In the genomic region with DNA sequence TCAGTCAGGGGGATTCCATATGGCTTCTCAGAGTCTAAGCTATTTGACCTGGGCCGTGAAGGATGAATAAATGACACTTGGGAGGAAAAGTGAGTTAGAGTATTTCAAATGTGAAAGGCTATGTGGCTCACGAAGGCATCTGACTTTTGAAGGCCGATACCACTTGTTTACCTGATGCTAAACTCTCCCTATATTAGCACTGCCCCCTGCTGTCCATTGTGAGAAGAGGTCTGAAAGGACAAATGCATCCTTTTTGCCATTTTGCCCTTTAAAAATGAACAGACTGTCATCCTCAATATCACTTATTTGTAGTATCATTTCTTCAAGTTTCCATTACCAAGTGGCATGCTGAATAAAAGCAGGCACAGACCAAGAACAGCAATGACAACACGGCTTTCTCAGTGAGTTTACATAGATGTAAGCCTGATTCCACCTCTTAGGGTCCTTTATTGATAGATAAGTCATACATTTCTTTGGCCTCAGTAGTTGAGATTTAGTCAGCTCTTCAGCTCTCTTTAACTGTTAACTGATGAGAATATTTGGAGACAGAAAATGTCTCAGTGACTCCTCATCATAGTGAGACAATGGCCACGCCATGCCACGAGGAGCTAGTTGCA, we compare ENCODE assay signal across 8 cellular contexts. TPM values are rescaled to one million over a fixed set of nuclear protein-coding genes. Genes with fewer than 3 reads are reported as not detected.
DNase-seq lines count a peak whose midpoint lies in the region; ATAC-seq, FAIRE-seq and TF ChIP-seq lines count a peak whose summit lies in the region.

No MANE protein-coding gene starts in this region.

- intact Hi-C loops in endothelial cell of umbilical vein (cut with micrococcal nuclease) = loop anchor here (1.0 to 2.0 kb wide), 10 partner anchors 71 to 659 kb away; a partner anchor contains a TSS

- peak overlapping the region; percentile 91 for H2AFZ ChIP-seq in endothelial cell of umbilical vein (ENCODE audit: low read depth, low read length)

- peaks cover 40% of the 10 kb centered on the region for H3K4me1 Mint-ChIP-seq in nephron

- TF ChIP-seq CTCF in endothelial cell of umbilical vein (IDR thresholded peaks at IDR 0.05; ENCODE audit: extremely low read depth in 1 of 2, insufficient read depth in 1 of 2, low read depth in 1 of 2, low read length in 2 of 2) (peak; percentile 72 to 80), nephron (IDR thresholded peaks at IDR 0.05; ENCODE audit: unreplicated experiment in 3 of 3) (peak; percentile 62 to 73 (median 66)), tibial nerve (IDR thresholded peaks at IDR 0.05) (peak; percentile 66 to 82 (median 72))

- H3K27me3 ChIP-seq in endothelial cell of umbilical vein (ENCODE audit: control insufficient read depth in 2 of 2, insufficient read depth in 2 of 2, low read length in 2 of 2) (no peaks in the 10 kb centered on the region), tibial nerve (no peaks in the 10 kb centered on the region)

- H3K4me1 ChIP-seq in endothelial cell of umbilical vein (ENCODE audit: control insufficient read depth, extremely low read depth, insufficient read depth, low read length) (peaks cover 4% of the 10 kb centered on the region), tibial nerve (peaks cover 0 to 4% (median 2%) of the 10 kb centered on the region in 4 donors)

- H3K4me2 ChIP-seq in endothelial cell of umbilical vein (ENCODE audit: insufficient read depth, low read length) = no peak overlapping the region

- H3K36me3 Mint-ChIP-seq in nephron (ENCODE audit: low read depth) = no peaks in the 10 kb centered on the region

- H3K4me3 ChIP-seq in endothelial cell of umbilical vein (replicated peaks in 1 of 3; ENCODE audit: insufficient read depth in 1 of 3, low read depth in 1 of 3, low read length in 3 of 3) (no peak overlapping the region), tibial nerve (no peak overlapping the region)

- WGBS in tibial nerve, 2 donors = 49 to 53% methylated on average over 6 of the region's 6 CpGs

- dilution Hi-C loops in endothelial cell of umbilical vein (cut with MboI; ENCODE audit: extremely low pct_ligation_motif_present, low sequenced_read_pairs) = no loop called here

- no peaks in the 10 kb centered on the region for H3K9me3 Mint-ChIP-seq in nephron

- H3K9me3 ChIP-seq in endothelial cell of umbilical vein (replicated peaks; ENCODE audit: control insufficient read depth, insufficient read depth, low read length) (no peaks in the 10 kb centered on the region), tibial nerve (no peaks in the 10 kb centered on the region)

- POLR2A ChIA-PET in endothelial cell of umbilical vein (lab: Charles Lee) = no interaction called here

- H3K36me3 ChIP-seq in endothelial cell of umbilical vein (ENCODE audit: control insufficient read depth in 2 of 2, extremely low read depth in 1 of 2, insufficient read depth in 2 of 2, low read length in 2 of 2) (no peaks in the 10 kb centered on the region), tibial nerve (no peaks in the 10 kb centered on the region)

- BruUV-seq in endothelial cell of umbilical vein (replicated peaks; lab: Mats Ljungman, UMichigan) = no TSS peak

- H3K27ac ChIP-seq in endothelial cell of umbilical vein (ENCODE audit: insufficient read depth, low read depth, low read length) (peak overlapping the region; percentile 25), tibial nerve (peak overlapping the region in 1 of 4 donors; percentile 2)

- no peaks in the 10 kb centered on the region for H3K79me2 ChIP-seq in endothelial cell of umbilical vein (ENCODE audit: control insufficient read depth, insufficient read depth, low read length)

- CTCF ChIA-PET in endothelial cell of umbilical vein (lab: Charles Lee) = interaction anchor here (0.6 to 2.8 kb wide), 28 partner anchors 9 to 226 kb away, joined by 3 to 28 read pairs (median 5); no protein-coding TSS in a partner anchor

- no peak overlapping the region for H3K4me3 Mint-ChIP-seq in nephron

- no peaks in the 10 kb centered on the region for H4K20me1 ChIP-seq in endothelial cell of umbilical vein (replicated peaks; ENCODE audit: control insufficient read depth, extremely low read depth, insufficient read depth, low read length)

- FAIRE-seq in endothelial cell of umbilical vein (lab: Jason Lieb, UNC) = peak; percentile 87

- ATAC-seq in GM18508 (IDR thresholded peaks at IDR 0.05; ENCODE audit: insufficient read depth, unreplicated experiment) (peak; percentile 34), HG03025 (IDR thresholded peaks at IDR 0.05; ENCODE audit: low FRiP score, unreplicated experiment) (peak; percentile 61)

- TF ChIP-seq POLR2A in endothelial cell of umbilical vein (IDR thresholded peaks at IDR 0.05; ENCODE audit: low read depth, low read length) = no peak
- no peak for TF ChIP-seq POLR2A in tibial nerve (IDR thresholded peaks at IDR 0.05)

- H3K27ac Mint-ChIP-seq in nephron = peak overlapping the region in 2 of 3 experiments; percentile 7

- TF ChIP-seq EP300 in tibial nerve (IDR thresholded peaks at IDR 0.05) = peak in 1 of 2 donors; percentile 12

- peaks cover 1% of the 10 kb centered on the region for H3K27me3 Mint-ChIP-seq in nephron (ENCODE audit: low read depth)

- peak; percentile 48 for DNase-seq in AG08396 (ENCODE audit: low spot score)
- peak; percentile 38 for DNase-seq in NCI-H524 treated with DMSO at 0.1 percent for 48 hours (lab: John Stamatoyannopoulos, UW)
- peak; percentile 58 for DNase-seq in activated CD4-positive, alpha-beta T cell treated with anti-CD3 and anti-CD28 coated beads, Interleukin-2, amount 50 U/mL, for 1 hour
- DNase-seq in endothelial cell of umbilical vein (ENCODE audit: low read depth, low spot score) = peak; percentile 70
- peak; percentile 18 to 78 for DNase-seq in tibial nerve (ENCODE audit: low spot score in 2 of 2)

- H3K9ac ChIP-seq in endothelial cell of umbilical vein (replicated peaks; ENCODE audit: extremely low read depth, insufficient read depth, low read length) = no peak overlapping the region

- no peaks in the 10 kb centered on the region for H3K9me1 ChIP-seq in endothelial cell of umbilical vein (replicated peaks; ENCODE audit: control insufficient read depth, extremely low read depth, insufficient read depth, low read length)

TF ChIP-seq in endothelial cell of umbilical vein, 7 proteins besides CTCF, POLR2A, EP300 and RAD21:
- TF ChIP-seq EZH2 (IDR thresholded peaks at IDR 0.05; ENCODE audit: borderline replicate concordance, low read depth, low read length, severe bottlenecking) = no peak
- TF ChIP-seq GATA2 (IDR thresholded peaks at IDR 0.05; ENCODE audit: insufficient read depth, insufficient read length, low read depth, low read length) = no peak
- TF ChIP-seq, protein P1, sequence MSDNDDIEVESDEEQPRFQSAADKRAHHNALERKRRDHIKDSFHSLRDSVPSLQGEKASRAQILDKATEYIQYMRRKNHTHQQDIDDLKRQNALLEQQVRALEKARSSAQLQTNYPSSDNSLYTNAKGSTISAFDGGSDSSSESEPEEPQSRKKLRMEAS (IDR thresholded peaks at IDR 0.05; ENCODE audit: insufficient read depth, insufficient read length) = no peak
- no peak for TF ChIP-seq POLR2AphosphoS5 (IDR thresholded peaks at IDR 0.05; ENCODE audit: insufficient read depth, low read depth, low read length)
- no peak for TF ChIP-seq FOS (IDR thresholded peaks at IDR 0.05; ENCODE audit: borderline replicate concordance, insufficient read depth, low read length)
- no peak for TF ChIP-seq JUN (IDR thresholded peaks at IDR 0.05; ENCODE audit: borderline replicate concordance, insufficient read depth, insufficient read length, low read depth)
- no peak for TF ChIP-seq MYC (IDR thresholded peaks at IDR 0.05; ENCODE audit: low read depth, low read length)

RNA-seq across cellular contexts. Expression of a gene that starts 40.1 kb away (rescaled TPM):
- 19.4 and 23.0 TPM in 2 replicates for total RNA-seq in endothelial cell of umbilical vein
- polyA plus RNA-seq in endothelial cell of umbilical vein = 5.8 and 6.1 TPM in 2 replicates
- polyA plus RNA-seq in endothelial cell of umbilical vein (2011; cell fraction: cytosol; rRNA removed) = 12.7 and 14.3 TPM in 2 replicates
- polyA plus RNA-seq in endothelial cell of umbilical vein (2011; cell fraction: nucleus; rRNA removed) = 25.6 and 36.2 TPM in 2 replicates
- polyA plus RNA-seq in endothelial cell of umbilical vein (2012) = 13.3 and 26.3 TPM in 2 replicates
- 17.8 and 30.8 TPM in 2 replicates for polyA minus RNA-seq in endothelial cell of umbilical vein
- polyA minus RNA-seq in endothelial cell of umbilical vein (2011; cell fraction: cytosol; rRNA and poly(A)+ RNA removed) = not detected
- 41.4 and 78.5 TPM in 2 replicates for polyA minus RNA-seq in endothelial cell of umbilical vein (2011; cell fraction: nucleus; rRNA and poly(A)+ RNA removed)
- total RNA-seq in tibial nerve = 10 to 100 TPM; 16.7 to 37.2 (median 20.8) TPM
